Comparison of ENCODE assay signal across 18 cellular contexts in genomic region chr6:117138920-117139319, GRCh38.
DNase-seq lines count a peak whose midpoint lies in the region; ATAC-seq and TF ChIP-seq lines count a peak whose summit lies in the region.
"Had no signal": no experiment of that assay in that cellular context is flagged by ENCODE, and none has a peak within 500 bp of the region (broad histone marks: within the 10 kb centered on the region; RNA-seq: fewer than 3 reads in every experiment).

No MANE protein-coding gene starts in this region.

- no peaks in the 10 kb centered on the region for H3K27me3 Mint-ChIP-seq in HFFc6 (ENCODE audit: insufficient read depth)

- H3K27ac Mint-ChIP-seq in HFFc6: no peak overlapping the region

- H3K27me3 ChIP-seq in right atrium auricular region: no peaks in the 10 kb centered on the region
- H3K27me3 ChIP-seq: SJSA1 had no signal

- H3K4me1 ChIP-seq in right atrium auricular region: peaks cover 0 to 21% of the 10 kb centered on the region in 2 donors
- H3K4me1 ChIP-seq: Caco-2, SJSA1 had no signal

- no peaks in the 10 kb centered on the region for H3K4me1 Mint-ChIP-seq in HFFc6 (ENCODE audit: low read depth)

- DNase-seq in NCI-H1105 (lab: John Stamatoyannopoulos, UW) (peak; percentile 25), astrocyte of the spinal cord (ENCODE audit: low read depth, low spot score) (peak; percentile 11), right atrium auricular region (ENCODE audit: low spot score) (no peak), sciatic nerve (ENCODE audit: low spot score) (no peak), germinal center (ENCODE audit: low spot score) (no peak), HFFc6 (no peak), SKM-1 (lab: John Stamatoyannopoulos, UW; ENCODE audit: unreplicated experiment) (no peak), H4 (ENCODE audit: low spot score) (no peak)
- DNase-seq: AML-193, Caco-2, DMS53, GM23248, NCI-H1930, NCI-H526 treated with DMSO at 0.1 percent for 48 hours, RPMI8226 had no signal

- ATAC-seq in sciatic nerve: peak; percentile 44
- ATAC-seq: K562 had no signal

- peaks cover 18% of the 10 kb centered on the region for H3K9me3 Mint-ChIP-seq in HFFc6

- intact Hi-C loops in sciatic nerve (cut with DNase I): no loop called here

- no peak overlapping the region for H3K4me3 Mint-ChIP-seq in HFFc6

- H3K27ac ChIP-seq in right atrium auricular region: peak overlapping the region; percentile 47 to 66
- H3K27ac ChIP-seq: GM23248, HL-60, SJSA1 had no signal

- no peaks in the 10 kb centered on the region for H3K9me3 ChIP-seq in right atrium auricular region
- H3K9me3 ChIP-seq: Caco-2, SJSA1 had no signal

- TF ChIP-seq CTCF in astrocyte of the spinal cord (IDR thresholded peaks at IDR 0.05; ENCODE audit: low read depth, low read length) (no peak), right atrium auricular region (IDR thresholded peaks at IDR 0.05) (no peak), HFFc6 (IDR thresholded peaks at IDR 0.05) (no peak)

- in situ Hi-C loops in astrocyte of the spinal cord (cut with HindIII; ENCODE audit: low sequenced_read_pairs): no loop called here

- no peaks in the 10 kb centered on the region for H3K36me3 ChIP-seq in right atrium auricular region
- H3K36me3 ChIP-seq: SJSA1 had no signal

- H3K4me3 ChIP-seq in astrocyte of the spinal cord (ENCODE audit: low read depth, low read length): no peak overlapping the region
- H3K4me3 ChIP-seq in right atrium auricular region: no peak overlapping the region
- H3K4me3 ChIP-seq: GM23248, K562, SJSA1 had no signal

- H3K36me3 Mint-ChIP-seq in HFFc6 (ENCODE audit: low read depth): peaks cover 4% of the 10 kb centered on the region; the same call in 1 of the 2 replicates

Comparison
In these comparisons a context has a peak if more than half of its experiments do, and no peak if none do; other contexts are left out.
1. DNase-seq: peak in NCI-H1105 (single experiment) and astrocyte of the spinal cord (single experiment); none in right atrium auricular region (single experiment), sciatic nerve (single experiment), germinal center (single experiment), HFFc6 (single experiment), SKM-1 (single experiment) and H4 (single experiment).